7 cellular contexts compared by ENCODE assay signal in the genomic region with DNA sequence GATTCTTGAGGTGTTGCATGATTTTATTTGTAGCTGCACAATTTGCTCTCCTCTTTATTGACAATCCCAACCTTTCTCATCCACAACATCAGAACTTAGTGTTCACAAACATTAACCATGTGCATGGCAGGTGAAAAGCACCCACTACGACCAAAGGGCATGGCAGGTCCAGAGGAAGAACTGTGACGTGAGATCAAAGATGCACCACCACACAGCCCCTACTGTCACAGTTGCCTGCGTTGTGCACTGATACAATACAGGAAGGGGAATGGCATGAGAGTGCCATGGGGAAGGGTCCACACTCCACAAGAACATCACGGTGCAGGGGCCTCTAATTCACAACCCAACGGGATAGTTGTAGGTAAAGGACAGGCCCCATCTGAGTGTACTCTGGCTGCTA.
"Had no signal": no experiment of that assay in that cellular context is flagged by ENCODE, and none has a peak within 500 bp of the region (broad histone marks: within the 10 kb centered on the region; RNA-seq: fewer than 3 reads in every experiment).

No MANE protein-coding gene starts in this region.

- ATAC-seq: HepG2, K562 had no signal

- H3K27ac ChIP-seq: HL-60 had no signal

- H3K36me3 Mint-ChIP-seq: IgD-negative memory B cell had no signal

- H3K4me3 ChIP-seq: K562 had no signal

- DNase-seq: IMR-90, KBM-7, KG1 had no signal

- H3K4me1 Mint-ChIP-seq: IgD-negative memory B cell had no signal

- H3K4me3 Mint-ChIP-seq: IgD-negative memory B cell had no signal

- H3K27ac Mint-ChIP-seq: IgD-negative memory B cell had no signal
